ENCODE assay signal across 19 cellular contexts in genomic region chr1:180169641-180170155, GRCh38. TPM values are rescaled to one million over a fixed set of nuclear protein-coding genes. Genes with fewer than 3 reads are reported as not detected.
DNase-seq lines count a peak whose midpoint lies in the region; ATAC-seq and TF ChIP-seq lines count a peak whose summit lies in the region.
"Had no signal": no experiment of that assay in that cellular context is flagged by ENCODE, and none has a peak within 500 bp of the region (broad histone marks: within the 10 kb centered on the region; RNA-seq: fewer than 3 reads in every experiment).

No MANE protein-coding gene starts in this region.

- H3K79me1 ChIP-seq in H9 (ENCODE audit: insufficient read depth, low read depth, low read length, poor library complexity, severe bottlenecking): no peaks in the 10 kb centered on the region

- no peak overlapping the region for H3K4me3 Mint-ChIP-seq in activated naive CD8-positive, alpha-beta T cell
- no peak overlapping the region for H3K4me3 Mint-ChIP-seq in activated naive CD8-positive, alpha-beta T cell treated with anti-CD3 and anti-CD28 coated beads, Interleukin-2, amount 50 U/mL, for 24 hours
- H3K4me3 Mint-ChIP-seq in H9: no peak overlapping the region; a peak in 1 of 5 replicates

- no peak overlapping the region for H2BK5ac ChIP-seq in H9 (ENCODE audit: insufficient read length, low read length)

- no peak overlapping the region for H2BK12ac ChIP-seq in H9 (ENCODE audit: insufficient read length, low read depth, low read length)

- H3K4me1 ChIP-seq in body of pancreas (peaks cover 68% of the 10 kb centered on the region), suprapubic skin (peaks cover 70% of the 10 kb centered on the region), H9 (ENCODE audit: insufficient read depth, low read length) (peaks cover 2% of the 10 kb centered on the region; the same call in 1 of the 2 replicates)
- H3K4me1 ChIP-seq: SJSA1 had no signal

- no peaks in the 10 kb centered on the region for H3K79me2 ChIP-seq in H9 (ENCODE audit: insufficient read depth, low read length)

- H3K27me3 Mint-ChIP-seq in activated naive CD8-positive, alpha-beta T cell: no peaks in the 10 kb centered on the region
- no peaks in the 10 kb centered on the region for H3K27me3 Mint-ChIP-seq in activated naive CD8-positive, alpha-beta T cell treated with anti-CD3 and anti-CD28 coated beads, Interleukin-2, amount 50 U/mL, for 24 hours
- no peaks in the 10 kb centered on the region for H3K27me3 Mint-ChIP-seq in H9 (ENCODE audit: low read depth)
- H3K27me3 Mint-ChIP-seq: effector memory CD8-positive, alpha-beta T cell had no signal

- no peak overlapping the region for H3K56ac ChIP-seq in H9 (ENCODE audit: insufficient read length, low read depth, low read length)

- peaks cover 4% of the 10 kb centered on the region for H3K36me3 Mint-ChIP-seq in activated naive CD8-positive, alpha-beta T cell
- H3K36me3 Mint-ChIP-seq in activated naive CD8-positive, alpha-beta T cell treated with anti-CD3 and anti-CD28 coated beads, Interleukin-2, amount 50 U/mL, for 24 hours (ENCODE audit: low read depth): peaks cover 2% of the 10 kb centered on the region
- H3K36me3 Mint-ChIP-seq in H9 (ENCODE audit: insufficient read depth in 1 of 3, low read depth in 3 of 3): peaks cover 4 to 5% (median 5%) of the 10 kb centered on the region in 3 experiments; a peak in 5 of 7 replicates

- no peak overlapping the region; the same call in 1 of the 2 replicates for H3K14ac ChIP-seq in H9 (ENCODE audit: insufficient read depth, low read length)

- no peak overlapping the region for H4K8ac ChIP-seq in H9 (replicated peaks; ENCODE audit: insufficient read length, low read depth, low read length)

- no peaks in the 10 kb centered on the region for H3K9me3 Mint-ChIP-seq in activated naive CD8-positive, alpha-beta T cell (ENCODE audit: low read depth)
- H3K9me3 Mint-ChIP-seq in activated naive CD8-positive, alpha-beta T cell treated with anti-CD3 and anti-CD28 coated beads, Interleukin-2, amount 50 U/mL, for 24 hours: no peaks in the 10 kb centered on the region
- H3K9me3 Mint-ChIP-seq in H9: no peaks in the 10 kb centered on the region
- H3K9me3 Mint-ChIP-seq: activated T-helper 2 cell treated with anti-CD3 and anti-CD28 coated beads, Interferon-gamma antibody, Interleukin-2, Interleukin-4, amounts not matched to agents 10 μg/mL and 5 μg/mL and 100 μg/mL, durations not matched to agents 14 hours and 24 hours and 36 hours; effector memory CD8-positive, alpha-beta T cell had no signal

- peak overlapping the region; percentile 17 for H3K27ac Mint-ChIP-seq in activated naive CD8-positive, alpha-beta T cell
- H3K27ac Mint-ChIP-seq in activated naive CD8-positive, alpha-beta T cell treated with anti-CD3 and anti-CD28 coated beads, Interleukin-2, amount 50 U/mL, for 24 hours: no peak overlapping the region
- H3K27ac Mint-ChIP-seq in H9: peak overlapping the region in 1 of 3 experiments; percentile 86; a peak in 2 of 7 replicates
- H3K27ac Mint-ChIP-seq: activated T-helper 2 cell treated with anti-CD3 and anti-CD28 coated beads, Interferon-gamma antibody, Interleukin-2, Interleukin-4, amounts not matched to agents 10 μg/mL and 5 μg/mL and 100 μg/mL, durations not matched to agents 14 hours and 24 hours and 36 hours had no signal

- ATAC-seq in activated naive CD8-positive, alpha-beta T cell treated with anti-CD3 and anti-CD28 coated beads, Interleukin-2, amount 50 U/mL, for 24 hours: no peak
- ATAC-seq in body of pancreas: no peak
- no peak for ATAC-seq in HG02763 (IDR thresholded peaks at IDR 0.05; ENCODE audit: unreplicated experiment)
- ATAC-seq: effector memory CD8-positive, alpha-beta T cell had no signal

- no peak overlapping the region for H3K23ac ChIP-seq in H9 (ENCODE audit: insufficient read length, low read depth, low read length)

- no peak overlapping the region for H2AFZ ChIP-seq in H9 (ENCODE audit: low read length)

- no peaks in the 10 kb centered on the region for H3K4me1 Mint-ChIP-seq in activated naive CD8-positive, alpha-beta T cell (ENCODE audit: low read depth)
- no peaks in the 10 kb centered on the region for H3K4me1 Mint-ChIP-seq in activated naive CD8-positive, alpha-beta T cell treated with anti-CD3 and anti-CD28 coated beads, Interleukin-2, amount 50 U/mL, for 24 hours
- H3K4me1 Mint-ChIP-seq in H9: peaks cover 33 to 41% of the 10 kb centered on the region in 2 experiments

- TF ChIP-seq EP300 in suprapubic skin (IDR thresholded peaks at IDR 0.05): no peak

- H2AK5ac ChIP-seq in H9 (ENCODE audit: insufficient read length, low read length): no peak overlapping the region

- no peak overlapping the region for H2BK120ac ChIP-seq in H9 (ENCODE audit: low read depth, low read length, poor library complexity, severe bottlenecking)

- TF ChIP-seq CTCF in body of pancreas (IDR thresholded peaks at IDR 0.05) (no peak), suprapubic skin (IDR thresholded peaks at IDR 0.05) (no peak), H9 (conservative IDR thresholded peaks at IDR 0.05) (no peak)

- DNase-seq in activated naive CD8-positive, alpha-beta T cell treated with anti-CD3 and anti-CD28 coated beads, Interleukin-2, amount 50 U/mL, for 24 hours: no peak
- DNase-seq in body of pancreas (no peak), mesenteric fat pad (ENCODE audit: low spot score) (peak; percentile 78), suprapubic skin (ENCODE audit: low spot score in 2 of 2) (peak in 1 of 2 donors; percentile 47), NCI-H2081 (lab: John Stamatoyannopoulos, UW) (no peak), H9 (no peak)
- DNase-seq: activated CD4-positive, alpha-beta T cell treated with anti-CD3 and anti-CD28 coated beads for 1 hour; anterior cingulate cortex; effector memory CD8-positive, alpha-beta T cell; Kasumi-1; NCI-H1105 treated with DMSO at 0.1 percent for 48 hours; OCI-M1 had no signal

- no peak overlapping the region for H4K5ac ChIP-seq in H9 (ENCODE audit: insufficient read length, low read depth, low read length)

- no peak overlapping the region for H4K91ac ChIP-seq in H9 (ENCODE audit: insufficient read length, low read depth, low read length)

- intact Hi-C loops in body of pancreas (cut with DNase I): loop anchor here (10.0 kb wide), 2 partner anchors 45 to 305 kb away; no protein-coding TSS in a partner anchor

- H3K23me2 ChIP-seq in H9 (ENCODE audit: insufficient read length, low read depth, low read length, poor library complexity, severe bottlenecking): no peaks in the 10 kb centered on the region

- no peak overlapping the region for H2BK20ac ChIP-seq in H9 (ENCODE audit: low read depth, low read length, poor library complexity, severe bottlenecking)

- no peak overlapping the region for H3K18ac ChIP-seq in H9 (ENCODE audit: insufficient read length, low read depth, low read length)

- no peak overlapping the region for H3T11ph ChIP-seq in H9 (ENCODE audit: low read length)

- H2BK15ac ChIP-seq in H9 (ENCODE audit: low read depth, low read length): no peak overlapping the region

- H3K4ac ChIP-seq in H9 (ENCODE audit: low read depth, low read length): no peak overlapping the region

- H3K9ac ChIP-seq in H9 (ENCODE audit: extremely low read depth, insufficient read length, low read length): no peak overlapping the region
- H3K9ac ChIP-seq: BLaER1 treated with 17β-estradiol and CSF1 and Interleukin-3, amounts not matched to agents 10 nM and 100 nM had no signal

- H3K4me3 ChIP-seq in body of pancreas (no peak overlapping the region), suprapubic skin (no peak overlapping the region)
- H3K4me3 ChIP-seq: BLaER1 treated with 17β-estradiol and CSF1 and Interleukin-3, amounts not matched to agents 10 nM and 100 nM; pancreas; SJSA1; smooth muscle cell had no signal

- H3K9me3 ChIP-seq in body of pancreas: no peaks in the 10 kb centered on the region
- H3K9me3 ChIP-seq in suprapubic skin: no peaks in the 10 kb centered on the region
- no peaks in the 10 kb centered on the region for H3K9me3 ChIP-seq in H9 (ENCODE audit: control insufficient read depth, low read depth, low read length)
- H3K9me3 ChIP-seq: BLaER1 treated with 17β-estradiol and CSF1 and Interleukin-3, amounts not matched to agents 10 nM and 100 nM; pancreas; SJSA1 had no signal

- WGBS in body of pancreas, 2 donors: 83% methylated on average over 10 to 11 of the region's 12 CpGs
- WGBS in suprapubic skin: 73% methylated on average over 12 of the region's 12 CpGs
- WGBS in H9 (ENCODE audit: extremely low coverage, insufficient read length, low lambda C conversion rate): no CpG with 5 or more reads among the region's 12 CpGs

- H3K27me3 ChIP-seq in body of pancreas (no peaks in the 10 kb centered on the region), suprapubic skin (no peaks in the 10 kb centered on the region), H9 (ENCODE audit: insufficient read depth, low read length) (no peaks in the 10 kb centered on the region)
- H3K27me3 ChIP-seq: BLaER1 treated with 17β-estradiol and CSF1 and Interleukin-3, amounts not matched to agents 10 nM and 100 nM; pancreas; SJSA1 had no signal

- H3K36me3 ChIP-seq in body of pancreas (replicated peaks in 1 of 2; ENCODE audit: insufficient read depth in 1 of 2, low read depth in 2 of 2): no peaks in the 10 kb centered on the region
- no peaks in the 10 kb centered on the region for H3K36me3 ChIP-seq in suprapubic skin
- H3K36me3 ChIP-seq: pancreas had no signal

- H4K20me1 ChIP-seq in H9 (ENCODE audit: control insufficient read depth, insufficient read depth, insufficient read length): no peaks in the 10 kb centered on the region

- no peak for TF ChIP-seq POLR2A in body of pancreas (IDR thresholded peaks at IDR 0.05)
- TF ChIP-seq POLR2A in suprapubic skin (IDR thresholded peaks at IDR 0.05): no peak

- no peak overlapping the region for H3K4me2 ChIP-seq in H9 (ENCODE audit: insufficient read depth, insufficient read length, low read length)
- H3K4me2 ChIP-seq: BLaER1 treated with 17β-estradiol and CSF1 and Interleukin-3, amounts not matched to agents 10 nM and 100 nM; smooth muscle cell had no signal

- peak overlapping the region in 3 of 4 donors; percentile 70 to 81 (median 77) for H3K27ac ChIP-seq in body of pancreas
- peak overlapping the region; percentile 60 for H3K27ac ChIP-seq in suprapubic skin
- H3K27ac ChIP-seq in H9 (ENCODE audit: insufficient read length, low read depth, low read length): no peak overlapping the region
- H3K27ac ChIP-seq: BLaER1 treated with 17β-estradiol and CSF1 and Interleukin-3, amounts not matched to agents 10 nM and 100 nM; SJSA1 had no signal

RNA-seq across cellular contexts. Expression of gene QSOX1, which starts 15.0 kb away (rescaled TPM):
- 100 to 1,000 TPM in 1 of 2 donors, 10 to 100 TPM in 1; 61.5 to 192 TPM for total RNA-seq in body of pancreas
- total RNA-seq in mesenteric fat pad: 104 TPM
- total RNA-seq in suprapubic skin: 10 to 100 TPM; 56.6 to 66.1 (median 61.5) TPM
- total RNA-seq in H9 (2021): 76.5 and 79.2 TPM in 2 replicates
